Comparison of ENCODE assay signal across 29 cellular contexts in genomic region chr3:155991291-155991690, GRCh38.
"Had no signal": no experiment of that assay in that cellular context is flagged by ENCODE, and none has a peak within 500 bp of the region (broad histone marks: within the 10 kb centered on the region; RNA-seq: fewer than 3 reads in every experiment).

No MANE protein-coding gene starts in this region.

- H3K4me3 Mint-ChIP-seq: activated CD4-positive, alpha-beta T cell treated with anti-CD3 and anti-CD28 coated beads for 36 hours; activated CD4-positive, alpha-beta T cell treated with anti-CD3 and anti-CD28 coated beads, Interleukin-2, amount 10 ng/mL, durations not matched to agents 7 days and 5 days; activated CD8-positive, alpha-beta T cell treated with anti-CD3 and anti-CD28 coated beads, Interleukin-2, amount 10 ng/mL, durations not matched to agents 7 days and 5 days; activated naive CD4-positive, alpha-beta T cell treated with anti-CD3 and anti-CD28 coated beads for 36 hours; activated T-cell treated with anti-CD3 and anti-CD28 coated beads, Interleukin-2, amount 50 U/mL, for 24 hours had no signal

- H3K4me3 ChIP-seq: adrenal gland, body of pancreas, SJCRH30, SK-N-MC had no signal

- H3K4me2 ChIP-seq: KMS-11 had no signal

- H3K36me3 ChIP-seq: adrenal gland, SJCRH30 had no signal

- FAIRE-seq: astrocyte, bronchial epithelial cell had no signal

- H3K27ac Mint-ChIP-seq: activated CD4-positive, alpha-beta T cell treated with anti-CD3 and anti-CD28 coated beads for 36 hours; activated CD4-positive, alpha-beta T cell treated with anti-CD3 and anti-CD28 coated beads, Interleukin-2, amount 10 ng/mL, durations not matched to agents 7 days and 5 days; activated CD8-positive, alpha-beta T cell treated with anti-CD3 and anti-CD28 coated beads, Interleukin-2, amount 10 ng/mL, durations not matched to agents 7 days and 5 days; activated naive CD4-positive, alpha-beta T cell treated with anti-CD3 and anti-CD28 coated beads for 36 hours; activated naive CD4-positive, alpha-beta T cell treated with anti-CD3 and anti-CD28 coated beads, Interleukin-2, amount 50 U/mL, for 72 hours; activated T-cell treated with anti-CD3 and anti-CD28 coated beads, Interleukin-2, amount 50 U/mL, for 24 hours; activated T-helper 2 cell treated with anti-CD3 and anti-CD28 coated beads, Interferon-gamma antibody, Interleukin-2, Interleukin-4, amounts not matched to agents 10 μg/mL and 5 μg/mL and 100 μg/mL, durations not matched to agents 14 hours and 24 hours and 36 hours had no signal

- H3K27me3 Mint-ChIP-seq: activated CD4-positive, alpha-beta T cell treated with anti-CD3 and anti-CD28 coated beads, Interleukin-2, amount 10 ng/mL, durations not matched to agents 7 days and 5 days; activated T-cell treated with anti-CD3 and anti-CD28 coated beads, Interleukin-2, amount 50 U/mL, for 24 hours had no signal

- H3K4me1 ChIP-seq: adrenal gland, body of pancreas, SJCRH30 had no signal

- H3K9me3 ChIP-seq: adrenal gland, body of pancreas, SJCRH30 had no signal

- ATAC-seq: activated CD4-positive, alpha-beta T cell treated with anti-CD3 and anti-CD28 coated beads for 36 hours; activated CD4-positive, CD25-positive, alpha-beta regulatory T cell treated with anti-CD3 and anti-CD28 coated beads, Interleukin-2, amount 50 U/mL, for 24 hours; activated CD8-positive, alpha-beta T cell treated with anti-CD3 and anti-CD28 coated beads, Interleukin-2, amount 10 ng/mL, durations not matched to agents 7 days and 5 days; activated naive CD4-positive, alpha-beta T cell treated with anti-CD3 and anti-CD28 coated beads, Interleukin-2, amount 50 U/mL, for 72 hours; body of pancreas; Panc1 had no signal

- H3K9ac ChIP-seq: KMS-11 had no signal

- H3K4me1 Mint-ChIP-seq: activated CD4-positive, alpha-beta T cell treated with anti-CD3 and anti-CD28 coated beads for 36 hours; activated CD4-positive, alpha-beta T cell treated with anti-CD3 and anti-CD28 coated beads, Interleukin-2, amount 10 ng/mL, durations not matched to agents 7 days and 5 days had no signal

- H3K9me3 Mint-ChIP-seq: activated CD4-positive, alpha-beta T cell treated with anti-CD3 and anti-CD28 coated beads, Interleukin-2, amount 10 ng/mL, durations not matched to agents 7 days and 5 days; activated naive CD4-positive, alpha-beta T cell treated with anti-CD3 and anti-CD28 coated beads for 36 hours; activated naive CD4-positive, alpha-beta T cell treated with anti-CD3 and anti-CD28 coated beads, Interleukin-2, amount 50 U/mL, for 72 hours; activated T-cell treated with anti-CD3 and anti-CD28 coated beads, Interleukin-2, amount 50 U/mL, for 24 hours; activated T-helper 2 cell treated with anti-CD3 and anti-CD28 coated beads, Interferon-gamma antibody, Interleukin-2, Interleukin-4, amounts not matched to agents 10 μg/mL and 5 μg/mL and 100 μg/mL, durations not matched to agents 14 hours and 24 hours and 36 hours had no signal

- H3K27me3 ChIP-seq: adrenal gland, body of pancreas, SJCRH30 had no signal

- H3K27ac ChIP-seq: adrenal gland, body of pancreas, KMS-11, SJCRH30, SK-N-MC had no signal

- H3K36me3 Mint-ChIP-seq: activated naive CD4-positive, alpha-beta T cell treated with anti-CD3 and anti-CD28 coated beads, Interleukin-2, amount 50 U/mL, for 72 hours had no signal

- DNase-seq: activated CD4-positive, alpha-beta T cell treated with anti-CD3 and anti-CD28 coated beads for 36 hours; activated CD4-positive, alpha-beta T cell treated with anti-CD3 and anti-CD28 coated beads, Interleukin-2, amount 10 ng/mL, durations not matched to agents 7 days and 5 days; activated CD4-positive, alpha-beta T cell treated with anti-CD3 and anti-CD28 coated beads, Interleukin-2, amount 50 U/mL, for 48 hours; activated CD8-positive, alpha-beta T cell treated with anti-CD3 and anti-CD28 coated beads, Interleukin-2, amount 10 ng/mL, durations not matched to agents 7 days and 5 days; activated gamma-delta T cell treated with Interleukin-2 at 50 U/mL for 16 hours; activated naive CD4-positive, alpha-beta T cell treated with anti-CD3 and anti-CD28 coated beads for 36 hours; activated T-cell treated with anti-CD3 and anti-CD28 coated beads, Interleukin-2, amount 50 U/mL, for 24 hours; adrenal gland; body of pancreas; caudate nucleus; MM.1S; MV-4-11; NCI-H1092; NCI-H1436 treated with DMSO at 0.1 percent for 48 hours; NCI-H1694 treated with DMSO at 0.1 percent for 48 hours; NCI-H2029 treated with DMSO at 0.1 percent for 48 hours; NCI-H2107; NCI-H345; SHP77; SJCRH30; T1000 had no signal
